Comparison of ENCODE assay signal across 8 cellular contexts in genomic region chrX:47193475-47194241, GRCh38. TPM values are rescaled to one million over a fixed set of nuclear protein-coding genes. Genes with fewer than 3 reads are reported as not detected.
A peak's percentile ranks its signal among the peaks of the same experiment; 100 is the strongest.
DNase-seq lines count a peak whose midpoint lies in the region; ATAC-seq, FAIRE-seq and TF ChIP-seq lines count a peak whose summit lies in the region.

TSS of gene UBA1 (plus strand) at chrX:47193829. CDS start at chrX:47198803, 4,974 bp downstream.

- DNase-seq in AG04450 (ENCODE audit: low read depth, low spot score) = peak; percentile 80
- peak; percentile 98 for DNase-seq in NCI-H2227 treated with DMSO at 0.1 percent for 48 hours (lab: John Stamatoyannopoulos, UW)
- peak; percentile 88 for DNase-seq in bronchial epithelial cell (ENCODE audit: low read depth)
- peak; percentile 90 for DNase-seq in iPS-NIHi7 (ENCODE audit: extremely low spot score)
- DNase-seq in smooth muscle cell of the brain vasculature (ENCODE audit: low read depth, low spot score) = peak; percentile 93

- peaks cover 5% of the 10 kb centered on the region for H3K36me3 ChIP-seq in bronchial epithelial cell (ENCODE audit: control insufficient read depth, insufficient read depth, low read length)

- H3K27me3 ChIP-seq in AG04450 (ENCODE audit: control insufficient read depth, insufficient read depth, low read length) (no peaks in the 10 kb centered on the region), bronchial epithelial cell (ENCODE audit: control insufficient read depth, insufficient read depth, low read length) (no peaks in the 10 kb centered on the region)

- ATAC-seq in GM18873 (IDR thresholded peaks at IDR 0.05; ENCODE audit: low FRiP score, unreplicated experiment) (peak; percentile 70), HG03175 (IDR thresholded peaks at IDR 0.05; ENCODE audit: unreplicated experiment) (peak; percentile 57)

- H3K4me3 ChIP-seq in AG04450 (ENCODE audit: low read depth, low read length) (peak within 1 kb of the TSS; percentile 77), WI38 (ENCODE audit: low read depth, low read length) (peak within 1 kb of the TSS; percentile 90), bronchial epithelial cell (ENCODE audit: low read depth, low read length) (peak within 1 kb of the TSS; percentile 79)

- H3K27ac ChIP-seq in AG04450 (ENCODE audit: low read depth, low read length) = peak within 1 kb of the TSS; percentile 86

- peak; percentile 72 for FAIRE-seq in bronchial epithelial cell (lab: Jason Lieb, UNC)

- TF ChIP-seq CTCF in AG04450 (IDR thresholded peaks at IDR 0.05; ENCODE audit: low read depth, low read length) = peak; percentile 62
- peak; percentile 41 for TF ChIP-seq CTCF in WI38 (IDR thresholded peaks at IDR 0.05; ENCODE audit: low read depth, low read length)
- TF ChIP-seq CTCF in bronchial epithelial cell (IDR thresholded peaks at IDR 0.05; ENCODE audit: insufficient read depth, low read length, severe bottlenecking) = peak; percentile 45

- CTCF ChIA-PET in AG04450 (lab: Charles Lee) = interaction anchor here (1.0 to 1.7 kb wide), 4 partner anchors 118 to 330 kb away, joined by 3 to 8 read pairs (median 4); no protein-coding TSS in a partner anchor

- POLR2A ChIA-PET in AG04450 (lab: Yijun Ruan, JAX) = interaction anchor here (0.6 to 1.0 kb wide), 3 partner anchors 24 to 181 kb away, joined by 3 to 9 read pairs (median 4); no protein-coding TSS in a partner anchor

- no peaks in the 10 kb centered on the region for H3K9me3 ChIP-seq in AG04450 (ENCODE audit: control insufficient read depth, insufficient read depth, low read length)

RNA-seq across cellular contexts. Expression of gene UBA1, which starts in this region (rescaled TPM):
- 196 and 241 TPM in 2 replicates for polyA plus RNA-seq in AG04450 (2011; rRNA removed)
- 259 and 332 TPM in 2 replicates for polyA minus RNA-seq in AG04450 (2011; rRNA and poly(A)+ RNA removed)
- total RNA-seq in bronchial epithelial cell = 87.4 and 137 TPM in 2 replicates

Comparison
In these comparisons a context has a peak if more than half of its experiments do, and no peak if none do; other contexts are left out.
1. Peak in every context shown above with its lines: DNase-seq, ATAC-seq, H3K4me3 ChIP-seq and H3K27ac ChIP-seq.